In genomic region chr12:111436811-111437210, GRCh38 we compare ENCODE assay signal across 11 cellular contexts. TPM values are rescaled to one million over a fixed set of nuclear protein-coding genes. Genes with fewer than 3 reads are reported as not detected.
DNase-seq lines count a peak whose midpoint lies in the region; ATAC-seq and TF ChIP-seq lines count a peak whose summit lies in the region.
"Had no signal": no experiment of that assay in that cellular context is flagged by ENCODE, and none has a peak within 500 bp of the region (broad histone marks: within the 10 kb centered on the region; RNA-seq: fewer than 3 reads in every experiment).

No MANE protein-coding gene starts in this region.

- no peaks in the 10 kb centered on the region for H3K9me3 ChIP-seq in prostate gland

- H3K36me3 ChIP-seq in prostate gland: no peaks in the 10 kb centered on the region

- no peaks in the 10 kb centered on the region for H3K9me3 Mint-ChIP-seq in activated CD8-positive, alpha-beta memory T cell treated with anti-CD3 and anti-CD28 coated beads, Interleukin-2, amount 10 ng/mL, durations not matched to agents 7 days and 5 days (ENCODE audit: low read depth)
- no peaks in the 10 kb centered on the region for H3K9me3 Mint-ChIP-seq in activated B cell treated with CpG ODN at 0.5 μM for 24 hours
- peaks cover 16% of the 10 kb centered on the region for H3K9me3 Mint-ChIP-seq in glutamatergic neuron (ENCODE audit: unreplicated experiment)
- H3K9me3 Mint-ChIP-seq in stimulated activated effector memory CD8-positive, alpha-beta T cell treated with anti-CD3 and anti-CD28 coated beads, Interleukin-12 subunit alpha, Interleukin-12 subunit beta, amount 100 ng/mL, for 72 hours: no peaks in the 10 kb centered on the region
- no peaks in the 10 kb centered on the region for H3K9me3 Mint-ChIP-seq in progenitor cell of endocrine pancreas (ENCODE audit: low read depth)
- H3K9me3 Mint-ChIP-seq: activated naive CD4-positive, alpha-beta T cell treated with anti-CD3 and anti-CD28 coated beads for 36 hours had no signal

- no peak overlapping the region for H3K4me3 Mint-ChIP-seq in activated CD8-positive, alpha-beta memory T cell treated with anti-CD3 and anti-CD28 coated beads, Interleukin-2, amount 10 ng/mL, durations not matched to agents 7 days and 5 days
- H3K4me3 Mint-ChIP-seq in activated B cell treated with CpG ODN at 0.5 μM for 24 hours: no peak overlapping the region
- peak overlapping the region; percentile 25 for H3K4me3 Mint-ChIP-seq in glutamatergic neuron (ENCODE audit: unreplicated experiment)
- peak overlapping the region; percentile 64 for H3K4me3 Mint-ChIP-seq in stimulated activated effector memory CD8-positive, alpha-beta T cell treated with anti-CD3 and anti-CD28 coated beads, Interleukin-12 subunit alpha, Interleukin-12 subunit beta, amount 100 ng/mL, for 72 hours
- H3K4me3 Mint-ChIP-seq in progenitor cell of endocrine pancreas (ENCODE audit: low read depth): no peak overlapping the region
- H3K4me3 Mint-ChIP-seq: activated naive CD4-positive, alpha-beta T cell treated with anti-CD3 and anti-CD28 coated beads for 36 hours had no signal

- no peak overlapping the region for H3K27ac ChIP-seq in prostate gland

- intact Hi-C loops in activated B cell treated with CpG ODN at 0.5 μM for 24 hours (cut with micrococcal nuclease) (no loop called here), prostate gland (cut with DNase I) (no loop called here)

- TF ChIP-seq POLR2A in prostate gland (IDR thresholded peaks at IDR 0.05): no peak

- peak overlapping the region; percentile 40 for H3K27ac Mint-ChIP-seq in activated CD8-positive, alpha-beta memory T cell treated with anti-CD3 and anti-CD28 coated beads, Interleukin-2, amount 10 ng/mL, durations not matched to agents 7 days and 5 days
- peak overlapping the region; percentile 70 for H3K27ac Mint-ChIP-seq in activated B cell treated with CpG ODN at 0.5 μM for 24 hours
- H3K27ac Mint-ChIP-seq in glutamatergic neuron (ENCODE audit: unreplicated experiment): no peak overlapping the region
- peak overlapping the region; percentile 86 for H3K27ac Mint-ChIP-seq in stimulated activated effector memory CD8-positive, alpha-beta T cell treated with anti-CD3 and anti-CD28 coated beads, Interleukin-12 subunit alpha, Interleukin-12 subunit beta, amount 100 ng/mL, for 72 hours
- no peak overlapping the region for H3K27ac Mint-ChIP-seq in progenitor cell of endocrine pancreas
- H3K27ac Mint-ChIP-seq: activated naive CD4-positive, alpha-beta T cell treated with anti-CD3 and anti-CD28 coated beads for 36 hours had no signal

- TF ChIP-seq CTCF in activated B cell treated with CpG ODN at 0.5 μM for 24 hours (IDR thresholded peaks at IDR 0.05) (no peak), glutamatergic neuron (IDR thresholded peaks at IDR 0.05; ENCODE audit: partially characterized antibody, unreplicated experiment) (no peak), progenitor cell of endocrine pancreas (IDR thresholded peaks at IDR 0.05; ENCODE audit: unreplicated experiment) (no peak), prostate gland (IDR thresholded peaks at IDR 0.05) (no peak)

- H3K27me3 ChIP-seq in prostate gland (replicated peaks; ENCODE audit: insufficient read depth): no peaks in the 10 kb centered on the region

- peaks cover 3% of the 10 kb centered on the region for H3K4me1 ChIP-seq in prostate gland (replicated peaks)

- WGBS in prostate gland: 75% methylated on average over 4 of the region's 4 CpGs

- no peak for DNase-seq in activated CD8-positive, alpha-beta memory T cell treated with anti-CD3 and anti-CD28 coated beads, Interleukin-2, amount 10 ng/mL, durations not matched to agents 7 days and 5 days
- DNase-seq in activated CD8-positive, alpha-beta memory T cell treated with anti-CD3 and anti-CD28 coated beads for 24 hours: no peak
- DNase-seq in activated B cell treated with CpG ODN at 0.5 μM for 24 hours (no peak), glutamatergic neuron (no peak), NCI-H1694 (lab: John Stamatoyannopoulos, UW) (no peak), progenitor cell of endocrine pancreas (ENCODE audit: low spot score, unreplicated experiment) (no peak), prostate gland (ENCODE audit: low spot score) (no peak)
- no peak for DNase-seq in stimulated activated effector memory CD8-positive, alpha-beta T cell treated with anti-CD3 and anti-CD28 coated beads, Interleukin-12 subunit alpha, Interleukin-12 subunit beta, amount 100 ng/mL, for 72 hours (ENCODE audit: low spot score in 2 of 2)
- DNase-seq: activated CD4-positive, CD25-positive, alpha-beta regulatory T cell; activated naive CD4-positive, alpha-beta T cell treated with anti-CD3 and anti-CD28 coated beads for 36 hours; GDM1 had no signal

- H3K27me3 Mint-ChIP-seq in activated CD8-positive, alpha-beta memory T cell treated with anti-CD3 and anti-CD28 coated beads, Interleukin-2, amount 10 ng/mL, durations not matched to agents 7 days and 5 days: no peaks in the 10 kb centered on the region
- no peaks in the 10 kb centered on the region for H3K27me3 Mint-ChIP-seq in activated B cell treated with CpG ODN at 0.5 μM for 24 hours
- peaks cover 19% of the 10 kb centered on the region for H3K27me3 Mint-ChIP-seq in glutamatergic neuron (ENCODE audit: unreplicated experiment)
- peaks cover 12% of the 10 kb centered on the region for H3K27me3 Mint-ChIP-seq in progenitor cell of endocrine pancreas

- CTCF ChIA-PET in activated CD8-positive, alpha-beta memory T cell treated with anti-CD3 and anti-CD28 coated beads, Interleukin-2, amount 10 ng/mL, durations not matched to agents 7 days and 5 days (lab: Charles Lee): interaction anchor here (1.7 to 31.7 kb wide), 2 partner anchors 15 to 34 kb away, joined by 8 to 950 read pairs; partner anchors contain the start of gene SH2B3
- CTCF ChIA-PET in activated B cell treated with CpG ODN at 0.5 μM for 24 hours (lab: Charles Lee): no interaction called here

- no peak for ATAC-seq in activated CD8-positive, alpha-beta memory T cell treated with anti-CD3 and anti-CD28 coated beads, Interleukin-2, amount 10 ng/mL, durations not matched to agents 7 days and 5 days
- no peak for ATAC-seq in activated B cell treated with CpG ODN at 0.5 μM for 24 hours (ENCODE audit: low read depth)
- no peak for ATAC-seq in stimulated activated effector memory CD8-positive, alpha-beta T cell treated with anti-CD3 and anti-CD28 coated beads, Interleukin-12 subunit alpha, Interleukin-12 subunit beta, amount 100 ng/mL, for 72 hours

- peaks cover 18% of the 10 kb centered on the region for H3K36me3 Mint-ChIP-seq in activated CD8-positive, alpha-beta memory T cell treated with anti-CD3 and anti-CD28 coated beads, Interleukin-2, amount 10 ng/mL, durations not matched to agents 7 days and 5 days
- H3K36me3 Mint-ChIP-seq in activated B cell treated with CpG ODN at 0.5 μM for 24 hours (ENCODE audit: low read depth): peaks cover 32% of the 10 kb centered on the region
- H3K36me3 Mint-ChIP-seq in glutamatergic neuron (ENCODE audit: unreplicated experiment): no peaks in the 10 kb centered on the region
- H3K36me3 Mint-ChIP-seq in stimulated activated effector memory CD8-positive, alpha-beta T cell treated with anti-CD3 and anti-CD28 coated beads, Interleukin-12 subunit alpha, Interleukin-12 subunit beta, amount 100 ng/mL, for 72 hours: peaks cover 51% of the 10 kb centered on the region
- peaks cover 3% of the 10 kb centered on the region for H3K36me3 Mint-ChIP-seq in progenitor cell of endocrine pancreas (ENCODE audit: insufficient read depth)

- POLR2A ChIA-PET in activated B cell treated with CpG ODN at 0.5 μM for 24 hours (lab: Charles Lee): interaction anchor here (1.2 kb wide), 1 partner anchor 9 kb away, joined by 3 read pairs; no protein-coding TSS in a partner anchor

- H3K4me1 Mint-ChIP-seq in activated CD8-positive, alpha-beta memory T cell treated with anti-CD3 and anti-CD28 coated beads, Interleukin-2, amount 10 ng/mL, durations not matched to agents 7 days and 5 days: peaks cover 87% of the 10 kb centered on the region
- H3K4me1 Mint-ChIP-seq in activated B cell treated with CpG ODN at 0.5 μM for 24 hours (peaks cover 94% of the 10 kb centered on the region), glutamatergic neuron (ENCODE audit: low read depth, unreplicated experiment) (peaks cover 37% of the 10 kb centered on the region), progenitor cell of endocrine pancreas (ENCODE audit: low read depth) (peaks cover 8% of the 10 kb centered on the region)
- H3K4me1 Mint-ChIP-seq in stimulated activated effector memory CD8-positive, alpha-beta T cell treated with anti-CD3 and anti-CD28 coated beads, Interleukin-12 subunit alpha, Interleukin-12 subunit beta, amount 100 ng/mL, for 72 hours: peaks cover 96% of the 10 kb centered on the region

- H3K4me3 ChIP-seq in prostate gland: no peak overlapping the region

RNA-seq across cellular contexts. Expression of gene SH2B3, which starts 31.1 kb away (rescaled TPM):
- total RNA-seq in activated CD8-positive, alpha-beta memory T cell treated with anti-CD3 and anti-CD28 coated beads, Interleukin-2, amount 10 ng/mL, durations not matched to agents 7 days and 5 days: 10 to 100 TPM; 24.9 to 51.3 TPM
- total RNA-seq in activated B cell treated with CpG ODN at 0.5 μM for 24 hours: 46.7 and 50.7 TPM in 2 replicates
- total RNA-seq in glutamatergic neuron (ENCODE audit: unreplicated experiment): 18.1 TPM
- 0.72 and 1.5 TPM in 2 replicates for total RNA-seq in progenitor cell of endocrine pancreas
- total RNA-seq in prostate gland: 10 to 100 TPM; 13.3 to 34.8 TPM

Comparison
In these comparisons a context has a peak if more than half of its experiments do, and no peak if none do; other contexts are left out.
1. H3K27ac Mint-ChIP-seq: peak in activated CD8-positive, alpha-beta memory T cell treated with anti-CD3 and anti-CD28 coated beads, Interleukin-2, amount 10 ng/mL, durations not matched to agents 7 days and 5 days (single experiment), activated B cell treated with CpG ODN at 0.5 μM for 24 hours (single experiment) and stimulated activated effector memory CD8-positive, alpha-beta T cell treated with anti-CD3 and anti-CD28 coated beads, Interleukin-12 subunit alpha, Interleukin-12 subunit beta, amount 100 ng/mL, for 72 hours (single experiment); none in glutamatergic neuron (single experiment) and progenitor cell of endocrine pancreas (single experiment).
2. H3K4me3 Mint-ChIP-seq: peak in glutamatergic neuron (single experiment) and stimulated activated effector memory CD8-positive, alpha-beta T cell treated with anti-CD3 and anti-CD28 coated beads, Interleukin-12 subunit alpha, Interleukin-12 subunit beta, amount 100 ng/mL, for 72 hours (single experiment); none in activated CD8-positive, alpha-beta memory T cell treated with anti-CD3 and anti-CD28 coated beads, Interleukin-2, amount 10 ng/mL, durations not matched to agents 7 days and 5 days (single experiment), activated B cell treated with CpG ODN at 0.5 μM for 24 hours (single experiment) and progenitor cell of endocrine pancreas (single experiment).